In the genomic region with DNA sequence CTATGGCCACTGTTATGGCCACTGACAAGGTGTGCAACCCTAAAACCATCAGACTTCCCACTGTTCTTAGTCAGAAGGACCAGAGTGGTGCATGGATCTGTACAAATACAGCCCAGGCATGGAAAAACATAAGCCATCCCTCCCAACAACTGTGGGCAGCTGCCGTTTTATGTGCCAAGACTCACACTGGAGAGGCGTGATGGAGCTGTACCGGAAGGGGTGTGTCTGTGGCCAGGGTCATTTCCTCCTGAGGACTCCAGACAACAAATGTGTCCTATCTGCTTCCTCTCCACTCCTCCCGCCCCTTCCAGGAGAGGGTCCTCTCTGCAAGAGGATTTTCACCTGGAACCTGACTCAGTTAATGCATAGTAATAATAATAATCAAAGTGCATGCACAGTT, we compare ENCODE assay signal across 16 cellular contexts. TPM values are rescaled to one million over a fixed set of nuclear protein-coding genes. Genes with fewer than 3 reads are reported as not detected.
DNase-seq lines count a peak whose midpoint lies in the region; ATAC-seq, FAIRE-seq and TF ChIP-seq lines count a peak whose summit lies in the region.
"Had no signal": no experiment of that assay in that cellular context is flagged by ENCODE, and none has a peak within 500 bp of the region (broad histone marks: within the 10 kb centered on the region; RNA-seq: fewer than 3 reads in every experiment).

No MANE protein-coding gene starts in this region.

- H3K79me2 ChIP-seq in OCI-LY7 (ENCODE audit: insufficient read depth, low read depth, low read length): no peaks in the 10 kb centered on the region

- peak; percentile 13 for FAIRE-seq in GM12891 (lab: Jason Lieb, UNC)
- FAIRE-seq: frontal cortex, keratinocyte had no signal

- peak; percentile 45 for ATAC-seq in mucosa of descending colon

- DNase-seq in GM12891 (ENCODE audit: insufficient read length, low spot score) (no peak), OCI-LY7 (ENCODE audit: low spot score) (peak; percentile 33), dermis blood vessel endothelial cell (peak; percentile 64), mucosa of descending colon (no peak), EL (no peak), COLO668 (lab: John Stamatoyannopoulos, UW; ENCODE audit: unreplicated experiment) (no peak), NK-92 (lab: John Stamatoyannopoulos, UW; ENCODE audit: unreplicated experiment) (no peak)
- DNase-seq: amygdala, COR-L47, KG1, NCI-H187, NCI-H748 treated with DMSO at 0.1 percent for 48 hours had no signal

- CTCF ChIA-PET in OCI-LY7 (lab: Charles Lee; ENCODE audit: unreplicated experiment): no interaction called here

- POLR2A ChIA-PET in OCI-LY7 (lab: Charles Lee): no interaction called here

- H3K27ac ChIP-seq in OCI-LY7 (ENCODE audit: low read depth, low read length, poor library complexity, severe bottlenecking): no peak overlapping the region

- intact Hi-C loops in OCI-LY7 (cut with micrococcal nuclease; ENCODE audit: unreplicated experiment) (no loop called here), mucosa of descending colon (cut with DNase I, micrococcal nuclease) (no loop called here)

- H4K20me1 ChIP-seq in OCI-LY7 (ENCODE audit: insufficient read depth, low read length): no peaks in the 10 kb centered on the region

- H3K4me2 ChIP-seq in OCI-LY7 (ENCODE audit: low read length): peak overlapping the region; percentile 27; the same call in 1 of the 2 replicates
- H3K4me2 ChIP-seq: smooth muscle cell had no signal

- H3K36me3 ChIP-seq in OCI-LY7 (ENCODE audit: insufficient read depth, low read length) (no peaks in the 10 kb centered on the region), mucosa of descending colon (ENCODE audit: low read depth) (no peaks in the 10 kb centered on the region)

- TF ChIP-seq POLR2A in GM12891 (IDR thresholded peaks at IDR 0.05; ENCODE audit: low read depth, low read length): no peak

- H3K4me3 ChIP-seq in OCI-LY7 (ENCODE audit: low read depth, low read length, poor library complexity, severe bottlenecking) (no peak overlapping the region), mucosa of descending colon (no peak overlapping the region)
- H3K4me3 ChIP-seq: smooth muscle cell had no signal

- no peaks in the 10 kb centered on the region for H3K9me2 ChIP-seq in OCI-LY7 (ENCODE audit: insufficient read depth, low read length)

- TF ChIP-seq CTCF in OCI-LY7 (conservative IDR thresholded peaks at IDR 0.05; ENCODE audit: low read length) (no peak), mucosa of descending colon (IDR thresholded peaks at IDR 0.05) (no peak)

- H2AFZ ChIP-seq in OCI-LY7 (ENCODE audit: low read length): peak overlapping the region; percentile 47; the same call in 1 of the 2 replicates

- no TSS peak for BruUV-seq in OCI-LY7 (replicated peaks; lab: Mats Ljungman, UMichigan)

- H3K4me1 ChIP-seq in OCI-LY7 (ENCODE audit: insufficient read depth, low read length, poor library complexity, severe bottlenecking): peaks cover 83% of the 10 kb centered on the region
- no peaks in the 10 kb centered on the region for H3K4me1 ChIP-seq in mucosa of descending colon (ENCODE audit: low read depth)

- no peaks in the 10 kb centered on the region for H3K9me3 ChIP-seq in OCI-LY7 (ENCODE audit: low read length)
- H3K9me3 ChIP-seq in mucosa of descending colon: no peaks in the 10 kb centered on the region

TF ChIP-seq in GM12891, 5 proteins besides CTCF, POLR2A, EP300 and RAD21:
- TF ChIP-seq TAF1 (IDR thresholded peaks at IDR 0.05; ENCODE audit: low read depth, low read length) (no peak), POU2F2 (IDR thresholded peaks at IDR 0.05; ENCODE audit: low read depth, low read length) (no peak)

RNA-seq across cellular contexts. Expression of gene KCNJ1, which starts 29.5 kb away (rescaled TPM):
- not detected for polyA plus RNA-seq in GM12891 (2012; ENCODE audit: low read depth, missing spikeins)
- total RNA-seq in OCI-LY7 (2014; rRNA removed; shearing (Covaris generic)): 0.06 TPM in 1 of 2 replicates, not detected in the other
- 0.11 TPM in 1 of 2 replicates, not detected in the other for total RNA-seq in OCI-LY7 (2022)
- total RNA-seq in dermis blood vessel endothelial cell: 0.23 and 0.34 TPM in 2 replicates
- not detected for total RNA-seq in mucosa of descending colon
- total RNA-seq: frontal cortex, temporal lobe had no signal
- polyA plus RNA-seq: smooth muscle cell had no signal

RNA-seq across cellular contexts. Expression of gene KCNJ5, which starts 53.5 kb away (rescaled TPM):
- not detected for polyA plus RNA-seq in GM12891 (2012; ENCODE audit: low read depth, missing spikeins)
- not detected in 2 replicates for total RNA-seq in OCI-LY7 (2014; rRNA removed; shearing (Covaris generic))
- total RNA-seq in OCI-LY7 (2022) (not detected in 2 replicates), dermis blood vessel endothelial cell (0.14 TPM in 1 of 2 replicates, not detected in the other), mucosa of descending colon (1 to 10 TPM in 1 of 3 donors, under 1 TPM in 2; 0.14 to 3.9 (median 0.48) TPM)
- total RNA-seq: smooth muscle cell had no signal

Comparison
In these comparisons a context has a peak if more than half of its experiments do, and no peak if none do; other contexts are left out.
1. DNase-seq: peak in OCI-LY7 (single experiment) and dermis blood vessel endothelial cell (single experiment); none in GM12891 (single experiment), mucosa of descending colon (0 of 3), EL (single experiment), COLO668 (single experiment) and NK-92 (single experiment).